28 cellular contexts compared by ENCODE assay signal in genomic region chr3:164498917-164499316, GRCh38.
"Had no signal": no experiment of that assay in that cellular context is flagged by ENCODE, and none has a peak within 500 bp of the region (broad histone marks: within the 10 kb centered on the region; RNA-seq: fewer than 3 reads in every experiment).

No MANE protein-coding gene starts in this region.

- DNase-seq: activated CD4-positive, alpha-beta T cell treated with anti-CD3 and anti-CD28 coated beads for 36 hours; activated CD4-positive, CD25-positive, alpha-beta regulatory T cell; activated CD8-positive, alpha-beta memory T cell treated with anti-CD3 and anti-CD28 coated beads, Interleukin-2, amount 10 ng/mL, durations not matched to agents 7 days and 5 days; activated CD8-positive, alpha-beta T cell treated with anti-CD3 and anti-CD28 coated beads, Interleukin-2, amount 10 ng/mL, durations not matched to agents 7 days and 5 days; activated naive CD4-positive, alpha-beta T cell; activated T-cell treated with anti-CD3 and anti-CD28 coated beads, Interleukin-2, amount 50 U/mL, for 48 hours; dermis blood vessel endothelial cell; effector CD4-positive, alpha-beta T cell; foreskin keratinocyte; islet precursor cell; lower lobe of right lung; mesenchymal stem cell; natural killer cell; occipital lobe; posterior cingulate gyrus; stimulated activated CD4-positive, alpha-beta T cell treated with anti-CD3 and anti-CD28 coated beads, Interleukin-12 subunit alpha, Interleukin-12 subunit beta, amount 100 ng/mL, for 4 hours; stimulated activated CD4-positive, alpha-beta T cell treated with anti-CD3 and anti-CD28 coated beads, Interleukin-4, amount 100 ng/mL, for 24 hours; T-cell; trophoblast cell; uterus had no signal

- H3K9me3 ChIP-seq: esophagus muscularis mucosa, lower lobe of right lung, thoracic aorta, uterus had no signal

- H3K4me2 ChIP-seq: neural progenitor cell had no signal

- H2AFZ ChIP-seq: neural progenitor cell had no signal

- H3K9ac ChIP-seq: neural progenitor cell had no signal

- H3K27ac ChIP-seq: esophagus muscularis mucosa, foreskin keratinocyte, lower lobe of right lung, neural progenitor cell, skin epidermis, thoracic aorta, uterus had no signal

- H3K27me3 ChIP-seq: esophagus muscularis mucosa, foreskin keratinocyte, neural progenitor cell, uterus had no signal

- ATAC-seq: activated CD4-positive, alpha-beta T cell treated with anti-CD3 and anti-CD28 coated beads for 36 hours; activated CD8-positive, alpha-beta memory T cell treated with anti-CD3 and anti-CD28 coated beads, Interleukin-2, amount 10 ng/mL, durations not matched to agents 7 days and 5 days; activated CD8-positive, alpha-beta T cell treated with anti-CD3 and anti-CD28 coated beads, Interleukin-2, amount 10 ng/mL, durations not matched to agents 7 days and 5 days; activated naive CD4-positive, alpha-beta T cell treated with anti-CD3 and anti-CD28 coated beads, Interleukin-2, amount 50 U/mL, for 72 hours; foreskin keratinocyte; lower lobe of right lung; natural killer cell; sciatic nerve; stimulated activated effector memory CD8-positive, alpha-beta T cell treated with anti-CD3 and anti-CD28 coated beads, Interleukin-12 subunit alpha, Interleukin-12 subunit beta, amount 100 ng/mL, for 72 hours; T-cell had no signal

- H3K4me1 ChIP-seq: esophagus muscularis mucosa, foreskin keratinocyte, lower lobe of right lung, neural progenitor cell, uterus had no signal

- H3K36me3 ChIP-seq: esophagus muscularis mucosa, lower lobe of right lung, neural progenitor cell, thoracic aorta, uterus had no signal

- FAIRE-seq: bronchial epithelial cell had no signal

- H3K4me3 ChIP-seq: esophagus muscularis mucosa, lower lobe of right lung, neural progenitor cell, skin epidermis, thoracic aorta, uterus had no signal
